ENCODE assay signal across 19 cellular contexts in genomic region chr6:126955621-126956020, GRCh38.
"Had no signal": no experiment of that assay in that cellular context is flagged by ENCODE, and none has a peak within 500 bp of the region (broad histone marks: within the 10 kb centered on the region; RNA-seq: fewer than 3 reads in every experiment).

No MANE protein-coding gene starts in this region.

- H3K27ac ChIP-seq: adrenal gland, dorsolateral prefrontal cortex, heart left ventricle, psoas muscle, tibial artery, VCaP had no signal

- H3K4me1 ChIP-seq: adrenal gland, heart left ventricle, psoas muscle, tibial artery had no signal

- ATAC-seq: activated naive CD4-positive, alpha-beta T cell treated with anti-CD3 and anti-CD28 coated beads, Interleukin-2, amount 50 U/mL, for 72 hours; heart left ventricle; naive thymus-derived CD8-positive, alpha-beta T cell; psoas muscle; right cardiac atrium; T-helper 17 cell had no signal

- H3K27me3 ChIP-seq: adrenal gland, heart left ventricle, tibial artery had no signal

- H3K36me3 ChIP-seq: adrenal gland, heart left ventricle, tibial artery had no signal

- H3K4me3 Mint-ChIP-seq: immature natural killer cell; naive thymus-derived CD8-positive, alpha-beta T cell; T-helper 17 cell had no signal

- H3K4me3 ChIP-seq: adrenal gland, dorsolateral prefrontal cortex, heart left ventricle, psoas muscle, tibial artery had no signal

- H3K4me1 Mint-ChIP-seq: immature natural killer cell; naive thymus-derived CD8-positive, alpha-beta T cell; T-helper 17 cell had no signal

- H3K36me3 Mint-ChIP-seq: activated naive CD4-positive, alpha-beta T cell treated with anti-CD3 and anti-CD28 coated beads, Interleukin-2, amount 50 U/mL, for 72 hours; immature natural killer cell; naive thymus-derived CD8-positive, alpha-beta T cell had no signal

- DNase-seq: activated CD4-positive, alpha-beta T cell treated with anti-CD3 and anti-CD28 coated beads, Interleukin-2, amount 50 U/mL, for 1 hour; activated CD4-positive, CD25-positive, alpha-beta regulatory T cell treated with anti-CD3 and anti-CD28 coated beads, Interleukin-2, amount 50 U/mL, for 72 hours; activated gamma-delta T cell; adrenal gland; dorsolateral prefrontal cortex; foreskin melanocyte; heart left ventricle; immature natural killer cell; mesendoderm; naive thymus-derived CD8-positive, alpha-beta T cell; psoas muscle; right cardiac atrium; stimulated activated CD4-positive, alpha-beta T cell treated with anti-CD3 and anti-CD28 coated beads, Interleukin-2, amount 100 ng/mL, for 24 hours; stimulated activated naive CD4-positive, alpha-beta T cell treated with Interleukin-2 at 50 U/mL for 16 hours; substantia nigra; T-helper 17 cell; tibial artery had no signal

- H3K27ac Mint-ChIP-seq: activated naive CD4-positive, alpha-beta T cell treated with anti-CD3 and anti-CD28 coated beads, Interleukin-2, amount 50 U/mL, for 72 hours; immature natural killer cell; naive thymus-derived CD8-positive, alpha-beta T cell; T-helper 17 cell had no signal

- H3K9me3 ChIP-seq: adrenal gland, heart left ventricle, psoas muscle, tibial artery had no signal
